22 cellular contexts compared by ENCODE assay signal in the genomic region with DNA sequence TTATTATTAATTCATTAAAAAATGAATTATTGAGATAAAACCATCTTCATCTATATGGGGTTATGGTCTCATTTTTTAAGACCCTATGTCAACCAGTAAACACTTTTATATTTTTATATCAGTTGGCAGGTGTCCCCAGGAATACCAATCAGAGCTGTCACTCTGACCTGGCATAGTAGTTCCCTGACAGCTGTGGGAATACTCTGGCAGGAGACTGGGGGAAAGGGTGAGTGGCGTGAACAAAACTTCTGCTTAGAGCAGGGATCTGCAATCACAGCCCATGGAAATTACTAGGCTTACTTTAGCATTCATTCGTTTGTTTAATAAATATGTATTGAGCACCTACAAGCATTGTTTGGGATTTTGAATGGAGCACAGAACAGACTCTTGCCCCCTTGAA.
"Had no signal": no experiment of that assay in that cellular context is flagged by ENCODE, and none has a peak within 500 bp of the region (broad histone marks: within the 10 kb centered on the region; RNA-seq: fewer than 3 reads in every experiment).

No MANE protein-coding gene starts in this region.

- DNase-seq: cerebellar nuclear complex; colonic mucosa; cortex of kidney; effector CD8-positive, alpha-beta T cell; effector memory CD8-positive, alpha-beta T cell; endodermal cell; erythroblast; foreskin keratinocyte; heart left ventricle; hypothalamus; left colon; left ventricle myocardium inferior; lower lobe of right lung; mesenchymal stem cell; mucosa of descending colon had no signal

- H3K36me3 ChIP-seq: colonic mucosa, gastroesophageal sphincter, heart left ventricle, left ventricle myocardium inferior, lower lobe of right lung had no signal

- H3K4me1 Mint-ChIP-seq: endodermal cell had no signal

- ATAC-seq: effector memory CD8-positive, alpha-beta T cell; esophagus mucosa; foreskin keratinocyte; gastroesophageal sphincter; heart left ventricle; left colon; left lobe of liver; lower lobe of right lung; mucosa of descending colon had no signal

- H3K4me3 Mint-ChIP-seq: dendritic cell treated with granulocyte-macrophage colony-stimulating factor and Interleukin-4, amounts not matched to agents 40 ng/mL and 50 ng/mL, for 4 days; effector memory CD8-positive, alpha-beta T cell; endodermal cell; mesothelial cell of epicardium had no signal

- H3K36me3 Mint-ChIP-seq: mesothelial cell of epicardium had no signal

- H3K27me3 ChIP-seq: colonic mucosa, foreskin keratinocyte, gastroesophageal sphincter, heart left ventricle, hepatocyte had no signal

- H3K9me3 ChIP-seq: colonic mucosa, gastroesophageal sphincter, heart left ventricle, left ventricle myocardium inferior, lower lobe of right lung, mucosa of descending colon had no signal

- H3K27me3 Mint-ChIP-seq: dendritic cell treated with granulocyte-macrophage colony-stimulating factor and Interleukin-4, amounts not matched to agents 40 ng/mL and 50 ng/mL, for 4 days had no signal

- H3K4me3 ChIP-seq: colonic mucosa, gastroesophageal sphincter, heart left ventricle, hepatocyte, left ventricle myocardium inferior, lower lobe of right lung, mucosa of descending colon had no signal

- H3K9me3 Mint-ChIP-seq: effector memory CD8-positive, alpha-beta T cell; endodermal cell; mesothelial cell of epicardium had no signal

- H3K4me1 ChIP-seq: colonic mucosa, foreskin keratinocyte, gastroesophageal sphincter, lower lobe of right lung had no signal

- H3K27ac Mint-ChIP-seq: dendritic cell treated with granulocyte-macrophage colony-stimulating factor and Interleukin-4, amounts not matched to agents 40 ng/mL and 50 ng/mL, for 4 days; effector memory CD8-positive, alpha-beta T cell; endodermal cell; mesothelial cell of epicardium had no signal

- H3K27ac ChIP-seq: colonic mucosa, epithelial cell of prostate, foreskin keratinocyte, gastroesophageal sphincter, heart left ventricle, hepatocyte, left ventricle myocardium inferior, lower lobe of right lung had no signal
